ENCODE assay signal across 12 cellular contexts in the genomic region with DNA sequence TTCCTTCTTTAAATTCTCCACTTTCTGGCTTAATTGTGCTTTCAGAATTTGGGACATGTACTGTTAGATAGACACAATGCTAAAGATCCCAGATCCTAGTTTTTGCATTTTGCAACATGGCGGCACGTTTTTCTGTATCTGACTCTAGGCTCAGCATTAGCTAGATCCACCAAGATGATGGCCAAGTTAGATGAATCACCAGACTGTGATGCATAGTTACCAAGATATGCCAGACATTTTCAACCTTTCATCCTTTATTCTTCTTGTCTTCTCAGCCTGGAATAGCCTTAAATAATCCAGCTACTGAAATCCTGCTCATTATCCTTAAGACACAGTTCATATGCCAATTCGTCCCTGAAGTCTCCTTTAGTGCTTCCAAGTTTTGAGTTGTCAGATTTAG.
"Had no signal": no experiment of that assay in that cellular context is flagged by ENCODE, and none has a peak within 500 bp of the region (broad histone marks: within the 10 kb centered on the region; RNA-seq: fewer than 3 reads in every experiment).

No MANE protein-coding gene starts in this region.

- H3K27ac ChIP-seq: body of pancreas, hepatocyte, lower lobe of right lung, pancreas, upper lobe of left lung had no signal

- H3K9me3 ChIP-seq: body of pancreas, lower lobe of right lung, pancreas, upper lobe of left lung had no signal

- H3K36me3 ChIP-seq: lower lobe of right lung, pancreas, upper lobe of left lung had no signal

- H3K4me3 ChIP-seq: body of pancreas, hepatocyte, lower lobe of right lung, pancreas, upper lobe of left lung had no signal

- DNase-seq: activated CD4-positive, alpha-beta T cell treated with anti-CD3 and anti-CD28 coated beads, Interleukin-2, amount 10 ng/mL, durations not matched to agents 24 days and 14 days; activated CD8-positive, alpha-beta memory T cell treated with anti-CD3 and anti-CD28 coated beads for 24 hours; activated naive CD4-positive, alpha-beta T cell treated with Interleukin-2 at 50 U/mL for 16 hours; body of pancreas; lower lobe of right lung; midbrain; pancreas; stimulated activated CD4-positive, alpha-beta T cell treated with anti-CD3 and anti-CD28 coated beads, Interleukin-2, amount 100 ng/mL, for 48 hours; stimulated activated naive CD4-positive, alpha-beta T cell treated with Interleukin-2 at 50 U/mL for 16 hours; upper lobe of left lung had no signal

- H2AFZ ChIP-seq: hepatocyte had no signal

- H3K4me1 ChIP-seq: lower lobe of right lung, pancreas, upper lobe of left lung had no signal

- H3K27me3 ChIP-seq: body of pancreas, hepatocyte, pancreas, upper lobe of left lung had no signal

- H3K79me2 ChIP-seq: hepatocyte had no signal

- H3K4me2 ChIP-seq: hepatocyte had no signal

- ATAC-seq: body of pancreas, lower lobe of right lung, pancreas, WTC11 had no signal
